28 cellular contexts compared by ENCODE assay signal in genomic region chr3:40996382-40996781, GRCh38.
DNase-seq lines count a peak whose midpoint lies in the region; ATAC-seq and TF ChIP-seq lines count a peak whose summit lies in the region.
"Had no signal": no experiment of that assay in that cellular context is flagged by ENCODE, and none has a peak within 500 bp of the region (broad histone marks: within the 10 kb centered on the region; RNA-seq: fewer than 3 reads in every experiment).

No MANE protein-coding gene starts in this region.

- H3K4me3 Mint-ChIP-seq in chondrocyte (ENCODE audit: unreplicated experiment): no peak overlapping the region
- H3K4me3 Mint-ChIP-seq: activated CD4-positive, alpha-beta T cell treated with anti-CD3 and anti-CD28 coated beads, Interleukin-2, amount 10 ng/mL, durations not matched to agents 24 days and 14 days; naive thymus-derived CD8-positive, alpha-beta T cell; stimulated activated naive CD8-positive, alpha-beta T cell treated with anti-CD3 and anti-CD28 coated beads, Interleukin-15, amount 100 ng/mL, for 72 hours; T-cell had no signal

- no peaks in the 10 kb centered on the region for H3K27me3 ChIP-seq in HUES48 (ENCODE audit: control insufficient read depth, insufficient read depth, low read length)
- H3K27me3 ChIP-seq: BE2C, breast epithelium, dorsolateral prefrontal cortex, upper lobe of left lung had no signal

- TF ChIP-seq CTCF in chondrocyte (IDR thresholded peaks at IDR 0.05): no peak

- H3K36me3 Mint-ChIP-seq in chondrocyte (ENCODE audit: low read depth): no peaks in the 10 kb centered on the region
- H3K36me3 Mint-ChIP-seq: naive thymus-derived CD8-positive, alpha-beta T cell; T-cell had no signal

- H3K9me3 Mint-ChIP-seq in chondrocyte (ENCODE audit: low read depth): no peaks in the 10 kb centered on the region
- H3K9me3 Mint-ChIP-seq: activated CD4-positive, alpha-beta T cell treated with anti-CD3 and anti-CD28 coated beads, Interleukin-2, amount 10 ng/mL, durations not matched to agents 24 days and 14 days; naive thymus-derived CD8-positive, alpha-beta T cell; stimulated activated naive CD8-positive, alpha-beta T cell treated with anti-CD3 and anti-CD28 coated beads, Interleukin-15, amount 100 ng/mL, for 72 hours; T-cell had no signal

- no peak for ATAC-seq in HG02623 (IDR thresholded peaks at IDR 0.05; ENCODE audit: unreplicated experiment)
- no peak for ATAC-seq in GM21619 (IDR thresholded peaks at IDR 0.05; ENCODE audit: unreplicated experiment)
- ATAC-seq in GM19452 (IDR thresholded peaks at IDR 0.05; ENCODE audit: unreplicated experiment): no peak
- ATAC-seq: naive thymus-derived CD8-positive, alpha-beta T cell; stimulated activated naive CD8-positive, alpha-beta T cell treated with anti-CD3 and anti-CD28 coated beads, Interleukin-15, amount 100 ng/mL, for 72 hours; T-cell had no signal

- peak overlapping the region; percentile 22 for H3K27ac Mint-ChIP-seq in chondrocyte (ENCODE audit: unreplicated experiment)
- H3K27ac Mint-ChIP-seq: activated CD4-positive, alpha-beta T cell treated with anti-CD3 and anti-CD28 coated beads, Interleukin-2, amount 10 ng/mL, durations not matched to agents 24 days and 14 days; naive thymus-derived CD8-positive, alpha-beta T cell; stimulated activated naive CD8-positive, alpha-beta T cell treated with anti-CD3 and anti-CD28 coated beads, Interleukin-15, amount 100 ng/mL, for 72 hours; T-cell had no signal

- H3K27me3 Mint-ChIP-seq in chondrocyte (ENCODE audit: low read depth): peaks cover 4% of the 10 kb centered on the region

- peak overlapping the region; percentile 10; the same call in 1 of the 2 replicates for H3K9ac ChIP-seq in HUES48 (ENCODE audit: low read depth, low read length)

- DNase-seq in chondrocyte (ENCODE audit: low spot score) (no peak), iPS-NIHi7 (ENCODE audit: extremely low spot score) (peak; percentile 69), retina (peak; percentile 28)
- DNase-seq: activated CD4-positive, alpha-beta T cell treated with anti-CD3 and anti-CD28 coated beads, Interleukin-2, amount 10 ng/mL, durations not matched to agents 24 days and 14 days; activated CD8-positive, alpha-beta memory T cell treated with anti-CD3 and anti-CD28 coated beads, Interleukin-2, amount 50 U/mL, for 48 hours; activated effector memory CD4-positive, alpha-beta T cell treated with Interleukin-2 at 50 U/mL for 16 hours; BE2C; Calu3; foreskin melanocyte; GDM1; KBM-7; mammary epithelial cell; naive thymus-derived CD8-positive, alpha-beta T cell; NCI-H2029; NCI-H524; posterior cingulate gyrus; SHP77; stimulated activated CD4-positive, alpha-beta T cell treated with anti-CD3 and anti-CD28 coated beads, Interleukin-2, amount 100 ng/mL, for 48 hours; stimulated activated naive CD8-positive, alpha-beta T cell treated with anti-CD3 and anti-CD28 coated beads, Interleukin-15, amount 100 ng/mL, for 72 hours; T-cell; upper lobe of left lung had no signal

- no peaks in the 10 kb centered on the region for H3K36me3 ChIP-seq in HUES48 (ENCODE audit: control insufficient read depth, insufficient read depth, low read length)
- H3K36me3 ChIP-seq: BE2C, breast epithelium, upper lobe of left lung had no signal

- H3K9me3 ChIP-seq in HUES48 (ENCODE audit: control insufficient read depth, insufficient read depth, low read length): no peaks in the 10 kb centered on the region
- H3K9me3 ChIP-seq: BE2C, breast epithelium, upper lobe of left lung had no signal

- H3K4me1 ChIP-seq in HUES48 (ENCODE audit: control insufficient read depth, insufficient read depth, low read length): peaks cover 34% of the 10 kb centered on the region
- H3K4me1 ChIP-seq: BE2C, breast epithelium had no signal

- peak overlapping the region; percentile 71 for H3K27ac ChIP-seq in HUES48 (ENCODE audit: low read depth, low read length)
- H3K27ac ChIP-seq: breast epithelium, dorsolateral prefrontal cortex, skin epidermis, upper lobe of left lung had no signal

- peaks cover 43% of the 10 kb centered on the region for H3K4me1 Mint-ChIP-seq in chondrocyte (ENCODE audit: low read depth)
- H3K4me1 Mint-ChIP-seq: activated CD4-positive, alpha-beta T cell treated with anti-CD3 and anti-CD28 coated beads, Interleukin-2, amount 10 ng/mL, durations not matched to agents 24 days and 14 days had no signal

- no peak overlapping the region for H3K4me3 ChIP-seq in HUES48 (ENCODE audit: low read depth, low read length)
- H3K4me3 ChIP-seq: breast epithelium, dorsolateral prefrontal cortex, skin epidermis, upper lobe of left lung had no signal
